12 cellular contexts compared by ENCODE assay signal in the genomic region with DNA sequence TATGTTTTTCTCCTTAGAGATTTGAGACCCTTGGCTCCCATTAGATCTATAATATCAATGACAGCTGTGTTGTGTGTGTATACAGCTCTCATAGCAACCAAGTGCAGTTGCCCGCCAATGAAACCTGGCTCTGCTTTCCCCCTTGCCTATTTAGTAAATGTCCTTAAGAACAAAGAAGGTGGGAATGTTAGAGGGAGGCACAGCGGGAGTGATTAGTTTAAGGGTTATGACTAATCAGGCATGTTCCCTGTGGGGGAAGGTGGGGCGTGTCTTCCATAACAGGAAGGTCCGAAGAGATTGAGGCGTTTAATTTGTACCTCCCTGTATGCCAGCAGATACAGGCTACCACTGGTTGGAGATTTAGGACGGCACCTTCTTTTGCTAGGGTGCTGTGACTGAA.
DNase-seq lines count a peak whose midpoint lies in the region; ATAC-seq, FAIRE-seq and TF ChIP-seq lines count a peak whose summit lies in the region.
"Had no signal": no experiment of that assay in that cellular context is flagged by ENCODE, and none has a peak within 500 bp of the region (broad histone marks: within the 10 kb centered on the region; RNA-seq: fewer than 3 reads in every experiment).

No MANE protein-coding gene starts in this region.

- no peaks in the 10 kb centered on the region for H3K27me3 ChIP-seq in mammary epithelial cell (ENCODE audit: insufficient read depth, low read length)
- no peaks in the 10 kb centered on the region for H3K27me3 ChIP-seq in keratinocyte (ENCODE audit: control insufficient read depth, extremely low read depth, insufficient read depth, low read length)
- H3K27me3 ChIP-seq: transverse colon had no signal

- dilution Hi-C loops in mammary epithelial cell (cut with HindIII; ENCODE audit: low sequenced_read_pairs) (no loop called here), keratinocyte (cut with MboI; ENCODE audit: extremely low pct_ligation_motif_present, low sequenced_read_pairs) (no loop called here)

- H3K9ac ChIP-seq in mammary epithelial cell (ENCODE audit: insufficient read depth, low read length) (peak overlapping the region; percentile 76), keratinocyte (ENCODE audit: control insufficient read depth, extremely low read depth, insufficient read depth, low read length) (peak overlapping the region; percentile 70)

- intact Hi-C loops in mammary epithelial cell (cut with micrococcal nuclease), result loop anchor here (1.0 kb wide), 1 partner anchor 28 kb away; no protein-coding TSS in a partner anchor
- intact Hi-C loops in lower leg skin (cut with DNase I; ENCODE audit: low total_unique reads), result loop anchor here (10.0 kb wide), 1 partner anchor 252 kb away; no protein-coding TSS in a partner anchor

- 10% methylated on average over 6 of the region's 6 CpGs for WGBS in mammary epithelial cell (ENCODE audit: low coverage, missing lambda C conversion rate)
- 17 to 21% methylated on average over 6 of the region's 6 CpGs for WGBS in lower leg skin, 2 donors

- H3K36me3 ChIP-seq in mammary epithelial cell (ENCODE audit: insufficient read depth, low read length), result no peaks in the 10 kb centered on the region
- H3K36me3 ChIP-seq in keratinocyte (ENCODE audit: control insufficient read depth in 2 of 2, extremely low read depth in 1 of 2, insufficient read depth in 2 of 2, low read length in 2 of 2), result no peaks in the 10 kb centered on the region
- H3K36me3 ChIP-seq: transverse colon had no signal

- FAIRE-seq in keratinocyte (lab: Jason Lieb, UNC), result peak; percentile 97

- peak; percentile 23 for DNase-seq in AG09319 (ENCODE audit: extremely low read depth, low read depth)
- peak; percentile 10 for DNase-seq in NCI-H1417 treated with DMSO at 0.1 percent for 48 hours (lab: John Stamatoyannopoulos, UW)
- peak; percentile 85 for DNase-seq in mammary epithelial cell
- DNase-seq in keratinocyte (ENCODE audit: low read depth, low spot score), result peak; percentile 69
- no peak for DNase-seq in lower leg skin (ENCODE audit: low spot score in 2 of 2)
- DNase-seq in activated CD4-positive, CD25-positive, alpha-beta regulatory T cell treated with anti-CD3 and anti-CD28 coated beads, Interleukin-2, amount 50 U/mL, for 72 hours, result no peak
- no peak for DNase-seq in HuH-7 (ENCODE audit: low spot score)
- DNase-seq: activated T-cell treated with anti-CD3 and anti-CD28 coated beads, Interleukin-2, amount 50 U/mL, for 72 hours; CD4-positive, alpha-beta T cell; transverse colon had no signal

- peak overlapping the region; percentile 94 for H2AFZ ChIP-seq in mammary epithelial cell (ENCODE audit: low read depth, low read length)
- H2AFZ ChIP-seq in keratinocyte (ENCODE audit: control insufficient read depth, low read length), result peak overlapping the region; percentile 81

- H3K9me3 ChIP-seq in mammary epithelial cell (replicated peaks; ENCODE audit: insufficient read depth, low read length) (no peaks in the 10 kb centered on the region), keratinocyte (ENCODE audit: control insufficient read depth, low read depth, low read length) (no peaks in the 10 kb centered on the region)
- H3K9me3 ChIP-seq: transverse colon had no signal

- no peak for TF ChIP-seq POLR2A in lower leg skin (IDR thresholded peaks at IDR 0.05)

- H4K20me1 ChIP-seq in mammary epithelial cell (ENCODE audit: insufficient read depth, low read length) (no peaks in the 10 kb centered on the region), keratinocyte (ENCODE audit: control insufficient read depth, extremely low read depth, insufficient read depth, low read length) (no peaks in the 10 kb centered on the region)

- no peaks in the 10 kb centered on the region for H3K9me1 ChIP-seq in keratinocyte (ENCODE audit: control insufficient read depth, extremely low read depth, insufficient read depth, low read length)

- H3K4me2 ChIP-seq in mammary epithelial cell (ENCODE audit: insufficient read depth, low read depth, low read length) (peak overlapping the region; percentile 82), keratinocyte (ENCODE audit: control insufficient read depth, extremely low read depth, insufficient read depth, low read depth, low read length) (peak overlapping the region; percentile 95)

- H3K4me3 ChIP-seq in mammary epithelial cell (replicated peaks in 1 of 3; ENCODE audit: insufficient read depth in 1 of 3, low read depth in 2 of 3, low read length in 3 of 3), result peak overlapping the region; percentile 10 to 39 (median 36)
- peak overlapping the region; percentile 15 to 74 (median 52) for H3K4me3 ChIP-seq in keratinocyte (ENCODE audit: control insufficient read depth in 2 of 3, extremely low read depth in 1 of 3, insufficient read depth in 2 of 3, low read depth in 1 of 3, low read length in 3 of 3)
- no peak overlapping the region for H3K4me3 ChIP-seq in lower leg skin (ENCODE audit: low read depth, poor library complexity, severe bottlenecking)
- H3K4me3 ChIP-seq: skin epidermis, transverse colon had no signal

- CTCF ChIA-PET in mammary epithelial cell (lab: Charles Lee; ENCODE audit: low non-redundant PET), result no interaction called here

- in situ Hi-C loops in mammary epithelial cell (cut with MboI; ENCODE audit: low sequenced_read_pairs in 2 of 2), result loop anchor here (10.0 to 25.0 kb wide), 3 partner anchors 242 to 494 kb away; partner anchors contain the start of gene SCOC (in 2 of the 2)

- TF ChIP-seq CTCF in AG09319 (IDR thresholded peaks at IDR 0.05; ENCODE audit: low read depth, low read length), result no peak
- TF ChIP-seq CTCF in mammary epithelial cell (conservative IDR thresholded peaks at IDR 0.05 in 1 of 2, IDR thresholded peaks at IDR 0.05 in 1 of 2; ENCODE audit: extremely low read depth in 1 of 2, insufficient read depth in 1 of 2, low read depth in 1 of 2, low read length in 2 of 2), result no peak
- TF ChIP-seq CTCF in keratinocyte (optimal IDR thresholded peaks at IDR 0.05 in 1 of 3, IDR thresholded peaks at IDR 0.05 in 1 of 3, conservative IDR thresholded peaks at IDR 0.05 in 1 of 3; ENCODE audit: extremely low read depth in 1 of 3, insufficient read depth in 2 of 3, low read length in 3 of 3), result no peak
- no peak for TF ChIP-seq CTCF in lower leg skin (IDR thresholded peaks at IDR 0.05)

- ATAC-seq in HG03025 (IDR thresholded peaks at IDR 0.05; ENCODE audit: low FRiP score, unreplicated experiment), result no peak
- ATAC-seq: activated T-cell treated with anti-CD3 and anti-CD28 coated beads, Interleukin-2, amount 50 U/mL, for 72 hours had no signal

- H3K27ac ChIP-seq in mammary epithelial cell (ENCODE audit: insufficient read depth, low read depth, low read length) (peak overlapping the region; percentile 97), keratinocyte (ENCODE audit: control insufficient read depth, insufficient read depth, low read length) (peak overlapping the region; percentile 96)
- H3K27ac ChIP-seq: transverse colon had no signal

- no TSS peak for BruUV-seq in mammary epithelial cell (replicated peaks; lab: Mats Ljungman, UMichigan)

- H3K4me1 ChIP-seq in mammary epithelial cell (ENCODE audit: insufficient read depth, low read length), result peaks cover 38% of the 10 kb centered on the region
- peaks cover 25% of the 10 kb centered on the region for H3K4me1 ChIP-seq in keratinocyte (ENCODE audit: control insufficient read depth, extremely low read depth, insufficient read depth, low read length)
- H3K4me1 ChIP-seq: transverse colon had no signal

- H3K79me2 ChIP-seq in mammary epithelial cell (ENCODE audit: insufficient read depth, low read length), result no peaks in the 10 kb centered on the region
- H3K79me2 ChIP-seq in keratinocyte (ENCODE audit: control insufficient read depth, insufficient read depth, low read length), result no peaks in the 10 kb centered on the region

Comparison
In these comparisons a context has a peak if more than half of its experiments do, and no peak if none do; other contexts are left out.
1. DNase-seq: peak in AG09319 (single experiment), NCI-H1417 treated with DMSO at 0.1 percent for 48 hours (single experiment), mammary epithelial cell (single experiment) and keratinocyte (single experiment); none in lower leg skin (0 of 2), activated CD4-positive, CD25-positive, alpha-beta regulatory T cell treated with anti-CD3 and anti-CD28 coated beads, Interleukin-2, amount 50 U/mL, for 72 hours (single experiment) and HuH-7 (single experiment).